13 cellular contexts compared by ENCODE assay signal in genomic region chr2:139353874-139354273, GRCh38.
"Had no signal": no experiment of that assay in that cellular context is flagged by ENCODE, and none has a peak within 500 bp of the region (broad histone marks: within the 10 kb centered on the region; RNA-seq: fewer than 3 reads in every experiment).

No MANE protein-coding gene starts in this region.

- H3K9me3 ChIP-seq: prostate gland had no signal

- ATAC-seq: effector memory CD8-positive, alpha-beta T cell; stimulated activated naive CD8-positive, alpha-beta T cell treated with anti-CD3 and anti-CD28 coated beads, Interleukin-15, Interleukin-2, amounts not matched to agents 100 U/mL and 50 U/mL, for 24 hours had no signal

- DNase-seq: activated CD4-positive, alpha-beta memory T cell treated with anti-CD3 and anti-CD28 coated beads, Interleukin-2, amount 10 ng/mL, durations not matched to agents 7 days and 5 days; activated gamma-delta T cell; activated T-cell treated with anti-CD3 and anti-CD28 coated beads, Interleukin-2, amount 50 U/mL, for 48 hours; brain microvascular endothelial cell; effector memory CD8-positive, alpha-beta T cell; erythroblast; hippocampal formation; kidney glomerular epithelial cell; nephron progenitor cell; stimulated activated CD4-positive, alpha-beta T cell treated with anti-CD3 and anti-CD28 coated beads, Interleukin-12 subunit alpha, Interleukin-12 subunit beta, amount 100 ng/mL, for 4 hours; stimulated activated naive CD8-positive, alpha-beta T cell treated with anti-CD3 and anti-CD28 coated beads, Interleukin-15, Interleukin-2, amounts not matched to agents 100 U/mL and 50 U/mL, for 24 hours had no signal

- H3K27me3 ChIP-seq: brain microvascular endothelial cell, suprapubic skin had no signal

- H3K36me3 ChIP-seq: brain microvascular endothelial cell, prostate gland, suprapubic skin had no signal

- H3K4me3 ChIP-seq: prostate gland, suprapubic skin had no signal

- H3K4me1 ChIP-seq: prostate gland, suprapubic skin had no signal

- H3K27ac ChIP-seq: brain microvascular endothelial cell, prostate gland, suprapubic skin had no signal
